ENCODE assay signal across 25 cellular contexts in the genomic region with DNA sequence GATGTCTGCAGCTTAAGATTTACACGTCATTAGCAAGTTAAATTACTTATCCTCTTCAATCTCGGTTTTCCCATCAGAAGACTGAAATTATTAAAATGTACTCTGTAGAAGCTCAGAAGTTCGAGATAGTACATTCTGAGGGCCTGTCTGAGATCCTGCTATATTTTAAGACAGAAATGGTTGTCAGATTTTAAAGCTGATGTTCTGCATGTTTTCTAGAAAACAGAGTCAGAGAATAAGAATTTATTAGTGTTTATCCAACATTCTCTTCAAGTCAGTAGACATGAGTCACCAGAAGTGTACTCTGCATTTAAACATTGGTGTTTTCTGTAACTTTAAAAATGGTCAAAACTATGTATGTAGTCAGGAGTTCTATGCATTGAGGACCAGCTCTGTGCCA.
DNase-seq lines count a peak whose midpoint lies in the region; ATAC-seq, FAIRE-seq and TF ChIP-seq lines count a peak whose summit lies in the region.
"Had no signal": no experiment of that assay in that cellular context is flagged by ENCODE, and none has a peak within 500 bp of the region (broad histone marks: within the 10 kb centered on the region; RNA-seq: fewer than 3 reads in every experiment).

No MANE protein-coding gene starts in this region.

- H3K4me3 ChIP-seq in bronchial epithelial cell (ENCODE audit: low read depth, low read length) (no peak overlapping the region), spleen (no peak overlapping the region)
- H3K4me3 ChIP-seq: BLaER1, sigmoid colon had no signal

- TF ChIP-seq CTCF in bronchial epithelial cell (IDR thresholded peaks at IDR 0.05; ENCODE audit: insufficient read depth, low read length, severe bottlenecking): no peak
- no peak for TF ChIP-seq CTCF in spleen (IDR thresholded peaks at IDR 0.05 in 8 of 11, conservative IDR thresholded peaks at IDR 0.05 in 3 of 11)

- FAIRE-seq in bronchial epithelial cell (lab: Jason Lieb, UNC): no peak
- FAIRE-seq: H54 had no signal

- H3K36me3 ChIP-seq in bronchial epithelial cell (ENCODE audit: control insufficient read depth, insufficient read depth, low read length) (no peaks in the 10 kb centered on the region), spleen (no peaks in the 10 kb centered on the region)
- H3K36me3 ChIP-seq: BLaER1, sigmoid colon had no signal

- no peak overlapping the region for H3K27ac Mint-ChIP-seq in activated T-helper 17 cell treated with anti-CD3 and anti-CD28 coated beads, Interleukin-2, amount 50 U/mL, for 72 hours
- H3K27ac Mint-ChIP-seq: activated CD4-positive, alpha-beta T cell treated with anti-CD3 and anti-CD28 coated beads, Interleukin-2, amount 10 ng/mL, durations not matched to agents 24 days and 14 days; activated naive CD8-positive, alpha-beta T cell; brain; nephron; T-helper 1 cell treated with Interleukin-12 subunit alpha and Interleukin-12 subunit beta and Interleukin-4 antibody, amounts not matched to agents 30 μg/mL and 1 μg/mL, for 36 hours had no signal

- no peaks in the 10 kb centered on the region for H3K27me3 ChIP-seq in bronchial epithelial cell (ENCODE audit: control insufficient read depth, insufficient read depth, low read length)
- no peaks in the 10 kb centered on the region for H3K27me3 ChIP-seq in spleen (replicated peaks in 1 of 7)
- H3K27me3 ChIP-seq: BLaER1, sigmoid colon had no signal

- no peak overlapping the region for H3K27ac ChIP-seq in spleen
- H3K27ac ChIP-seq: BLaER1, VCaP had no signal

- intact Hi-C loops in spleen (cut with DNase I; ENCODE audit: low total_unique reads): no loop called here

- H3K27me3 Mint-ChIP-seq in activated T-helper 17 cell treated with anti-CD3 and anti-CD28 coated beads, Interleukin-2, amount 50 U/mL, for 72 hours: peaks cover 3% of the 10 kb centered on the region
- H3K27me3 Mint-ChIP-seq: activated CD4-positive, alpha-beta T cell treated with anti-CD3 and anti-CD28 coated beads, Interleukin-2, amount 10 ng/mL, durations not matched to agents 24 days and 14 days; activated naive CD8-positive, alpha-beta T cell had no signal

- no peaks in the 10 kb centered on the region for H3K4me1 Mint-ChIP-seq in activated T-helper 17 cell treated with anti-CD3 and anti-CD28 coated beads, Interleukin-2, amount 50 U/mL, for 72 hours
- H3K4me1 Mint-ChIP-seq: activated CD4-positive, alpha-beta T cell treated with anti-CD3 and anti-CD28 coated beads, Interleukin-2, amount 10 ng/mL, durations not matched to agents 24 days and 14 days; brain; nephron had no signal

- ATAC-seq in activated T-helper 17 cell treated with anti-CD3 and anti-CD28 coated beads, Interleukin-2, amount 50 U/mL, for 72 hours (replicated peaks): no peak
- ATAC-seq in GM18873 (IDR thresholded peaks at IDR 0.05; ENCODE audit: low FRiP score, unreplicated experiment): no peak
- ATAC-seq: left ventricle myocardium superior, Panc1 had no signal

- TF ChIP-seq POLR2A in spleen (IDR thresholded peaks at IDR 0.05): no peak

- no peak overlapping the region for H3K4me3 Mint-ChIP-seq in activated T-helper 17 cell treated with anti-CD3 and anti-CD28 coated beads, Interleukin-2, amount 50 U/mL, for 72 hours
- H3K4me3 Mint-ChIP-seq: activated CD4-positive, alpha-beta T cell treated with anti-CD3 and anti-CD28 coated beads, Interleukin-2, amount 10 ng/mL, durations not matched to agents 24 days and 14 days; activated naive CD8-positive, alpha-beta T cell; brain; nephron; T-helper 1 cell treated with Interleukin-12 subunit alpha and Interleukin-12 subunit beta and Interleukin-4 antibody, amounts not matched to agents 30 μg/mL and 1 μg/mL, for 36 hours had no signal

- H3K36me3 Mint-ChIP-seq in activated T-helper 17 cell treated with anti-CD3 and anti-CD28 coated beads, Interleukin-2, amount 50 U/mL, for 72 hours (ENCODE audit: low read depth): no peaks in the 10 kb centered on the region
- H3K36me3 Mint-ChIP-seq: activated naive CD8-positive, alpha-beta T cell; brain had no signal

- H3K9me3 ChIP-seq in spleen: no peaks in the 10 kb centered on the region
- H3K9me3 ChIP-seq: BLaER1, sigmoid colon had no signal

- peaks cover 4% of the 10 kb centered on the region for H3K9me3 Mint-ChIP-seq in activated T-helper 17 cell treated with anti-CD3 and anti-CD28 coated beads, Interleukin-2, amount 50 U/mL, for 72 hours
- H3K9me3 Mint-ChIP-seq: nephron had no signal

- 58 to 88% (median 72%) methylated on average over 3 of the region's 3 CpGs for WGBS in spleen, 5 donors

- peak; percentile 64 for DNase-seq in HCEC 1CT
- DNase-seq in bronchial epithelial cell (ENCODE audit: low read depth): peak; percentile 29
- peak; percentile 61 for DNase-seq in iris pigment epithelial cell (ENCODE audit: low read depth)
- no peak for DNase-seq in T1000 (lab: John Stamatoyannopoulos, UW)
- DNase-seq in spleen: no peak
- DNase-seq: activated CD4-positive, alpha-beta T cell treated with anti-CD3 and anti-CD28 coated beads, Interleukin-2, amount 10 ng/mL, durations not matched to agents 24 days and 14 days; Calu3; cortex of kidney; left ventricle myocardium superior; MM.1S; NCI-H1436; NCI-H2107; NCI-H446 treated with DMSO at 0.1 percent for 48 hours; sigmoid colon; stimulated activated CD4-positive, alpha-beta T cell treated with anti-CD3 and anti-CD28 coated beads, Interleukin-1b, Interleukin-23, amount 100 ng/mL, for 48 hours had no signal

- H3K4me1 ChIP-seq in spleen: no peaks in the 10 kb centered on the region
- H3K4me1 ChIP-seq: BLaER1 had no signal

Comparison
In these comparisons a context has a peak if more than half of its experiments do, and no peak if none do; other contexts are left out.
1. DNase-seq: peak in HCEC 1CT (single experiment), bronchial epithelial cell (single experiment) and iris pigment epithelial cell (single experiment); none in T1000 (single experiment) and spleen (single experiment).